14 cellular contexts compared by ENCODE assay signal in genomic region chr5:852431-853401, GRCh38.
"Had no signal": no experiment of that assay in that cellular context is flagged by ENCODE, and none has a peak within 500 bp of the region (broad histone marks: within the 10 kb centered on the region; RNA-seq: fewer than 3 reads in every experiment).

No MANE protein-coding gene starts in this region.

- H3K4me1 Mint-ChIP-seq: central memory CD8-positive, alpha-beta T cell had no signal

- H2AFZ ChIP-seq: parathyroid adenoma had no signal

- H3K27ac ChIP-seq: body of pancreas, parathyroid adenoma, SJCRH30 had no signal

- H3K27me3 Mint-ChIP-seq: central memory CD8-positive, alpha-beta T cell had no signal

- DNase-seq: activated CD4-positive, alpha-beta T cell treated with anti-CD3 and anti-CD28 coated beads for 1 hour; activated CD4-positive, alpha-beta T cell treated with anti-CD3 and anti-CD28 coated beads, Interleukin-2, amount 50 U/mL, for 48 hours; activated naive CD4-positive, alpha-beta T cell treated with Interleukin-2 at 50 U/mL for 16 hours; effector memory CD4-positive, alpha-beta T cell; hippocampal formation; kidney glomerular epithelial cell; SJCRH30; stimulated activated CD4-positive, alpha-beta T cell treated with anti-CD3 and anti-CD28 coated beads, Interleukin-12 subunit alpha, Interleukin-12 subunit beta, amount 100 ng/mL, for 4 hours; stimulated activated CD4-positive, alpha-beta T cell treated with anti-CD3 and anti-CD28 coated beads, Interleukin-2, amount 100 ng/mL, for 48 hours; stimulated activated CD8-positive, alpha-beta memory T cell treated with anti-CD3 and anti-CD28 coated beads, Interleukin-4, amount 100 ng/mL, for 48 hours; stimulated activated naive CD8-positive, alpha-beta T cell treated with anti-CD3 and anti-CD28 coated beads, Interleukin-15, Interleukin-2, amounts not matched to agents 100 U/mL and 50 U/mL, for 24 hours had no signal

- H3K9ac ChIP-seq: parathyroid adenoma had no signal

- H3K4me3 ChIP-seq: body of pancreas, SJCRH30 had no signal

- H3K4me1 ChIP-seq: body of pancreas, parathyroid adenoma, SJCRH30 had no signal

- H3K9me3 Mint-ChIP-seq: central memory CD8-positive, alpha-beta T cell had no signal

- H3K4me3 Mint-ChIP-seq: central memory CD8-positive, alpha-beta T cell had no signal

- H3K27me3 ChIP-seq: body of pancreas, SJCRH30 had no signal

- H3K9me3 ChIP-seq: body of pancreas, SJCRH30 had no signal

- ATAC-seq: body of pancreas; stimulated activated naive CD8-positive, alpha-beta T cell treated with anti-CD3 and anti-CD28 coated beads, Interleukin-15, Interleukin-2, amounts not matched to agents 100 U/mL and 50 U/mL, for 24 hours had no signal

- H3K79me2 ChIP-seq: parathyroid adenoma had no signal

- H3K36me3 ChIP-seq: SJCRH30 had no signal
